18 cellular contexts compared by ENCODE assay signal in the genomic region with DNA sequence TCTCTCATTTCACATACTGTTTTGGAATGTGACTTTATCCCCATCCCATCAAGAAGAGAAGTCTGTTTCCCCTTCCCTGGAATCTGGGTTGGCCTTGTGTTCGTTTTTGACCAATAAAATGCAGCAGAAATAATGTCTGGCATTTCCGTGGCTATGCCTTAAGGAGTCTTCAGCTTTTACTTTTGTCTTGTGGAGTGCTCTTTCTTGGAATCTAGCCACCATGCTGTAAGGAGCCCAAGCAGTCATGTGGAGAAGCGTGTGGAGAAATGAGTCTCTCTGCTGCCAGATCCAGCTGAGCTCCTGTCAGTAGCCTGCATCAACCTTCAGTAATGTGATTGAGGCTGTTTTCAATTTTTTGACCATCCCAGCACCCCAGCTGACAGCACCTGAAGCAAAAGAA.
DNase-seq lines count a peak whose midpoint lies in the region; ATAC-seq and TF ChIP-seq lines count a peak whose summit lies in the region.
"Had no signal": no experiment of that assay in that cellular context is flagged by ENCODE, and none has a peak within 500 bp of the region (broad histone marks: within the 10 kb centered on the region; RNA-seq: fewer than 3 reads in every experiment).

No MANE protein-coding gene starts in this region.

- intact Hi-C loops in A673 (cut with micrococcal nuclease; ENCODE audit: unreplicated experiment), result loop anchor here (5.0 kb wide), 1 partner anchor 127 kb away; a partner anchor contains a TSS
- intact Hi-C loops in naive thymus-derived CD4-positive, alpha-beta T cell (cut with micrococcal nuclease), result no loop called here

- H3K4me1 ChIP-seq in A673 (ENCODE audit: insufficient read depth, low read length, poor library complexity, severe bottlenecking) (no peaks in the 10 kb centered on the region), mesenchymal stem cell (ENCODE audit: control insufficient read depth, insufficient read depth, low read depth, low read length) (no peaks in the 10 kb centered on the region)
- no peaks in the 10 kb centered on the region for H3K4me1 ChIP-seq in naive thymus-derived CD4-positive, alpha-beta T cell (ENCODE audit: control insufficient read depth in 2 of 2, insufficient read depth in 2 of 2, low read length in 2 of 2)
- H3K4me1 ChIP-seq: Caco-2, HAP-1 had no signal

- H2BK15ac ChIP-seq in mesenchymal stem cell (ENCODE audit: low read depth, poor library complexity, severe bottlenecking), result no peak overlapping the region

- no peak overlapping the region for H2AK5ac ChIP-seq in mesenchymal stem cell (ENCODE audit: low read length, severe bottlenecking)

- H3K27me3 ChIP-seq in A673 (replicated peaks; ENCODE audit: insufficient read depth, low read depth, low read length, poor library complexity) (no peaks in the 10 kb centered on the region), mesenchymal stem cell (ENCODE audit: control insufficient read depth in 1 of 2, insufficient read depth in 1 of 2, low read length in 2 of 2) (peaks cover 0 to 17% of the 10 kb centered on the region in 2 experiments)
- no peaks in the 10 kb centered on the region for H3K27me3 ChIP-seq in naive thymus-derived CD4-positive, alpha-beta T cell (ENCODE audit: control insufficient read depth in 2 of 2, insufficient read depth in 2 of 2, low read length in 2 of 2)

- H3K9me3 ChIP-seq in A673 (ENCODE audit: low read depth, low read length, poor library complexity, severe bottlenecking) (no peaks in the 10 kb centered on the region), SK-N-MC (ENCODE audit: low read depth, low read length) (no peaks in the 10 kb centered on the region), mesenchymal stem cell (ENCODE audit: control insufficient read depth, low read length) (no peaks in the 10 kb centered on the region)
- H3K9me3 ChIP-seq in naive thymus-derived CD4-positive, alpha-beta T cell (ENCODE audit: control insufficient read depth in 2 of 3, low read length in 3 of 3), result no peaks in the 10 kb centered on the region
- H3K9me3 ChIP-seq: Caco-2, HAP-1 had no signal

- H3K27ac Mint-ChIP-seq in naive thymus-derived CD4-positive, alpha-beta T cell, result no peak overlapping the region
- no peak overlapping the region for H3K27ac Mint-ChIP-seq in activated CD4-positive, alpha-beta T cell treated with anti-CD3 and anti-CD28 coated beads, Interleukin-2, amount 10 ng/mL, durations not matched to agents 7 days and 5 days
- H3K27ac Mint-ChIP-seq: CD14-positive monocyte, IgD-negative memory B cell had no signal

- H3K9me3 Mint-ChIP-seq in naive thymus-derived CD4-positive, alpha-beta T cell, result no peaks in the 10 kb centered on the region
- no peaks in the 10 kb centered on the region for H3K9me3 Mint-ChIP-seq in activated CD4-positive, alpha-beta T cell treated with anti-CD3 and anti-CD28 coated beads, Interleukin-2, amount 10 ng/mL, durations not matched to agents 7 days and 5 days
- H3K9me3 Mint-ChIP-seq: IgD-negative memory B cell had no signal

- no peak overlapping the region for H2BK120ac ChIP-seq in mesenchymal stem cell (ENCODE audit: low read depth, low read length)

- no peak for ATAC-seq in naive thymus-derived CD4-positive, alpha-beta T cell
- ATAC-seq: GM12878 had no signal

- no peaks in the 10 kb centered on the region for H3K79me1 ChIP-seq in mesenchymal stem cell (replicated peaks; ENCODE audit: low read length, poor library complexity, severe bottlenecking)

- no peak overlapping the region for H3K18ac ChIP-seq in mesenchymal stem cell (ENCODE audit: low read depth in 1 of 2, low read length in 2 of 2)

- peaks cover 0 to 13% (median 0%) of the 10 kb centered on the region in 5 donors for H3K27me3 Mint-ChIP-seq in naive thymus-derived CD4-positive, alpha-beta T cell
- peaks cover 5% of the 10 kb centered on the region for H3K27me3 Mint-ChIP-seq in activated CD4-positive, alpha-beta T cell treated with anti-CD3 and anti-CD28 coated beads, Interleukin-2, amount 10 ng/mL, durations not matched to agents 7 days and 5 days

- H3K4ac ChIP-seq in mesenchymal stem cell (ENCODE audit: low read depth in 1 of 2, low read length in 2 of 2), result no peak overlapping the region

- no peaks in the 10 kb centered on the region for H3K36me3 Mint-ChIP-seq in naive thymus-derived CD4-positive, alpha-beta T cell
- no peaks in the 10 kb centered on the region for H3K36me3 Mint-ChIP-seq in activated CD4-positive, alpha-beta T cell treated with anti-CD3 and anti-CD28 coated beads, Interleukin-2, amount 10 ng/mL, durations not matched to agents 7 days and 5 days (ENCODE audit: low read depth)
- H3K36me3 Mint-ChIP-seq: CD14-positive monocyte, IgD-negative memory B cell had no signal

- no peak overlapping the region for H2AFZ ChIP-seq in mesenchymal stem cell (ENCODE audit: low read depth, low read length)

- H3K36me3 ChIP-seq in A673 (ENCODE audit: insufficient read depth, low read length, poor library complexity, severe bottlenecking), result no peaks in the 10 kb centered on the region
- no peaks in the 10 kb centered on the region for H3K36me3 ChIP-seq in SK-N-MC (ENCODE audit: insufficient read depth, low read length)
- H3K36me3 ChIP-seq in mesenchymal stem cell (ENCODE audit: control insufficient read depth in 1 of 2, insufficient read depth in 2 of 2, low read depth in 1 of 2, low read length in 2 of 2), result no peaks in the 10 kb centered on the region
- no peaks in the 10 kb centered on the region for H3K36me3 ChIP-seq in naive thymus-derived CD4-positive, alpha-beta T cell (ENCODE audit: control insufficient read depth in 2 of 3, insufficient read depth in 3 of 3, low read length in 3 of 3)
- H3K36me3 ChIP-seq: HAP-1 had no signal

- H4K91ac ChIP-seq in mesenchymal stem cell (ENCODE audit: low read length), result no peak overlapping the region

- BruUV-seq in A673 (replicated peaks; lab: Mats Ljungman, UMichigan), result no TSS peak

- no peak overlapping the region for H2BK12ac ChIP-seq in mesenchymal stem cell (ENCODE audit: low read length in 2 of 2)

- H3K4me3 Mint-ChIP-seq in naive thymus-derived CD4-positive, alpha-beta T cell, result no peak overlapping the region
- no peak overlapping the region for H3K4me3 Mint-ChIP-seq in activated CD4-positive, alpha-beta T cell treated with anti-CD3 and anti-CD28 coated beads, Interleukin-2, amount 10 ng/mL, durations not matched to agents 7 days and 5 days
- H3K4me3 Mint-ChIP-seq: CD14-positive monocyte, IgD-negative memory B cell had no signal

- H3K23ac ChIP-seq in mesenchymal stem cell (ENCODE audit: low read length in 2 of 2), result no peak overlapping the region

- no peak overlapping the region for H3K4me2 ChIP-seq in mesenchymal stem cell (ENCODE audit: low read length, poor library complexity, severe bottlenecking)

- DNase-seq in A673 (ENCODE audit: low spot score) (peak; percentile 62), SK-N-MC (ENCODE audit: low read depth, low spot score) (no peak), choroid plexus epithelial cell (ENCODE audit: low read depth) (peak; percentile 37), mesenchymal stem cell (no peak), T-helper 9 cell (no peak)
- DNase-seq in activated CD4-positive, alpha-beta T cell treated with anti-CD3 and anti-CD28 coated beads, Interleukin-2, amount 50 U/mL, for 48 hours, result no peak
- DNase-seq in naive thymus-derived CD4-positive, alpha-beta T cell, result no peak
- DNase-seq in activated CD4-positive, alpha-beta T cell treated with anti-CD3 and anti-CD28 coated beads, Interleukin-2, amount 10 ng/mL, durations not matched to agents 7 days and 5 days, result no peak
- DNase-seq: Caco-2, NCI-H1436, NCI-H2029 treated with DMSO at 0.1 percent for 48 hours, NCI-H510A, NCI-H82, SHP77 treated with DMSO at 0.1 percent for 48 hours had no signal

- no peak overlapping the region for H4K8ac ChIP-seq in mesenchymal stem cell (ENCODE audit: low read length)

- no peaks in the 10 kb centered on the region for H3K4me1 Mint-ChIP-seq in naive thymus-derived CD4-positive, alpha-beta T cell
- no peaks in the 10 kb centered on the region for H3K4me1 Mint-ChIP-seq in activated CD4-positive, alpha-beta T cell treated with anti-CD3 and anti-CD28 coated beads, Interleukin-2, amount 10 ng/mL, durations not matched to agents 7 days and 5 days
- H3K4me1 Mint-ChIP-seq: CD14-positive monocyte, IgD-negative memory B cell had no signal

- TF ChIP-seq CTCF in A673 (conservative IDR thresholded peaks at IDR 0.05; ENCODE audit: low read depth, low read length), result no peak
- no peak for TF ChIP-seq CTCF in choroid plexus epithelial cell (conservative IDR thresholded peaks at IDR 0.05; ENCODE audit: low read depth, low read length)

- no peak overlapping the region for H3K14ac ChIP-seq in mesenchymal stem cell (ENCODE audit: low read length in 2 of 2)

- H3K27ac ChIP-seq in A673 (ENCODE audit: low read depth, low read length, poor library complexity, severe bottlenecking), result no peak overlapping the region
- no peak overlapping the region for H3K27ac ChIP-seq in SK-N-MC
- H3K27ac ChIP-seq in mesenchymal stem cell (ENCODE audit: low read length, poor library complexity, severe bottlenecking), result no peak overlapping the region
- no peak overlapping the region for H3K27ac ChIP-seq in naive thymus-derived CD4-positive, alpha-beta T cell (ENCODE audit: low read depth, low read length)

- H2BK5ac ChIP-seq in mesenchymal stem cell (ENCODE audit: low read depth, low read length, poor library complexity, severe bottlenecking), result no peak overlapping the region

- H3K4me3 ChIP-seq in A673 (ENCODE audit: low read depth, low read length, poor library complexity, severe bottlenecking), result no peak overlapping the region
- peak overlapping the region; percentile 25; the same call in 1 of the 2 replicates for H3K4me3 ChIP-seq in SK-N-MC
- no peak overlapping the region for H3K4me3 ChIP-seq in choroid plexus epithelial cell (ENCODE audit: low read depth, low read length)
- peak overlapping the region in 1 of 2 experiments; percentile 59 for H3K4me3 ChIP-seq in mesenchymal stem cell (ENCODE audit: insufficient read depth in 1 of 2, low read depth in 1 of 2, low read length in 2 of 2)
- H3K4me3 ChIP-seq in naive thymus-derived CD4-positive, alpha-beta T cell (ENCODE audit: low read length), result no peak overlapping the region
- H3K4me3 ChIP-seq: GM12878, HAP-1 had no signal

- WGBS in mesenchymal stem cell, result 17% methylated on average over 2 of the region's 3 CpGs

- no peak overlapping the region for H3K9ac ChIP-seq in SK-N-MC (ENCODE audit: insufficient read length)
- H3K9ac ChIP-seq in mesenchymal stem cell (ENCODE audit: low read length), result peak overlapping the region; percentile 41

- CTCF ChIA-PET in A673 (lab: Charles Lee), result no interaction called here
- CTCF ChIA-PET in naive thymus-derived CD4-positive, alpha-beta T cell (lab: Charles Lee), result no interaction called here
- CTCF ChIA-PET in activated CD4-positive, alpha-beta T cell treated with anti-CD3 and anti-CD28 coated beads, Interleukin-2, amount 10 ng/mL, durations not matched to agents 7 days and 5 days (lab: Charles Lee), result interaction anchor here (0.6 kb wide), 1 partner anchor 569 kb away, joined by 3 read pairs; no protein-coding TSS in a partner anchor

- POLR2A ChIA-PET in A673 (lab: Charles Lee; ENCODE audit: low non-redundant PET), result no interaction called here
- POLR2A ChIA-PET in naive thymus-derived CD4-positive, alpha-beta T cell (lab: Charles Lee), result no interaction called here
- POLR2A ChIA-PET in activated CD4-positive, alpha-beta T cell treated with anti-CD3 and anti-CD28 coated beads, Interleukin-2, amount 10 ng/mL, durations not matched to agents 7 days and 5 days (lab: Charles Lee), result no interaction called here

Comparison
In these comparisons a context has a peak if more than half of its experiments do, and no peak if none do; other contexts are left out.
1. DNase-seq: peak in A673 (single experiment) and choroid plexus epithelial cell (single experiment); none in SK-N-MC (single experiment), mesenchymal stem cell (single experiment), activated CD4-positive, alpha-beta T cell treated with anti-CD3 and anti-CD28 coated beads, Interleukin-2, amount 50 U/mL, for 48 hours (0 of 2), naive thymus-derived CD4-positive, alpha-beta T cell (0 of 9), T-helper 9 cell (single experiment) and activated CD4-positive, alpha-beta T cell treated with anti-CD3 and anti-CD28 coated beads, Interleukin-2, amount 10 ng/mL, durations not matched to agents 7 days and 5 days (single experiment).